In genomic region chr5:140255460-140256157, GRCh38 we compare ENCODE assay signal across 1 cellular context.
TF ChIP-seq lines count a peak whose summit lies in the region.

No MANE protein-coding gene starts in this region.

TF ChIP-seq in endothelial cell of umbilical vein, 7 proteins besides CTCF, POLR2A, EP300 and RAD21 (continued from another document):
- TF ChIP-seq GATA2 (IDR thresholded peaks at IDR 0.05; ENCODE audit: insufficient read depth, insufficient read length, low read depth, low read length), result no peak
- TF ChIP-seq MAX (IDR thresholded peaks at IDR 0.05; ENCODE audit: insufficient read depth, insufficient read length), result no peak
